ENCODE assay signal across 14 cellular contexts in the genomic region with DNA sequence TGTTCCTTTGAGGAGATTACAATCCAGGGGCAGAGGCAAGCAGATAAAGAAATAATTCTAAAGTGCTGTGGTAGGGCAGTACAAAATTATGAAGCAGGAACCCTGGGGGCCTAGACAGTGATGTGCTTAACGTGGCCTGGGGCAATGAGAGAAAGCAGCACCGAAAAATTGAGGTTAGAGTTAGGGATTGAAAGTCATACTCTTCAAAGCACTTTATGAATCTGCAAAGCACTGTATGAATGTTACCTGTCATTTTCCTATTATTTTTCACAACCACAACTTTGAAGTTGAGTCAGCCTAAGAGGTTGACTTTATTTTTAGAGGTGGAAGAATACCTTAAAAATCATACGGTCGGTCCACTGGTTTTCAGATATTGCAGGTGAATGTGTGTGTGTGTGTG.
DNase-seq lines count a peak whose midpoint lies in the region; ATAC-seq and TF ChIP-seq lines count a peak whose summit lies in the region.
"Had no signal": no experiment of that assay in that cellular context is flagged by ENCODE, and none has a peak within 500 bp of the region (broad histone marks: within the 10 kb centered on the region; RNA-seq: fewer than 3 reads in every experiment).

No MANE protein-coding gene starts in this region.

- H3K27ac Mint-ChIP-seq in activated naive CD4-positive, alpha-beta T cell treated with anti-CD3 and anti-CD28 coated beads, Interleukin-2, amount 50 U/mL, for 72 hours, result peak overlapping the region in 1 of 2 donors; percentile 61
- H3K27ac Mint-ChIP-seq in activated naive CD4-positive, alpha-beta T cell treated with anti-CD3 and anti-CD28 coated beads for 36 hours, result no peak overlapping the region
- H3K27ac Mint-ChIP-seq: HFFc6; stimulated activated naive CD8-positive, alpha-beta T cell treated with anti-CD3 and anti-CD28 coated beads, Interleukin-15, Interleukin-2, amounts not matched to agents 100 ng/mL and 50 ng/mL, for 24 hours had no signal

- H3K9me3 Mint-ChIP-seq in activated naive CD4-positive, alpha-beta T cell treated with anti-CD3 and anti-CD28 coated beads, Interleukin-2, amount 50 U/mL, for 72 hours, result no peaks in the 10 kb centered on the region
- H3K9me3 Mint-ChIP-seq in activated naive CD4-positive, alpha-beta T cell treated with anti-CD3 and anti-CD28 coated beads for 36 hours, result no peaks in the 10 kb centered on the region
- H3K9me3 Mint-ChIP-seq: HFFc6; stimulated activated naive CD8-positive, alpha-beta T cell treated with anti-CD3 and anti-CD28 coated beads, Interleukin-15, Interleukin-2, amounts not matched to agents 100 ng/mL and 50 ng/mL, for 24 hours had no signal

- no peaks in the 10 kb centered on the region for H3K9me3 ChIP-seq in prostate gland
- H3K9me3 ChIP-seq: SJSA1 had no signal

- intact Hi-C loops in activated naive CD4-positive, alpha-beta T cell treated with anti-CD3 and anti-CD28 coated beads for 36 hours (cut with micrococcal nuclease), result loop anchor here (5.0 kb wide), 1 partner anchor 423 kb away; no protein-coding TSS in a partner anchor
- intact Hi-C loops in prostate gland (cut with DNase I), result no loop called here

- H3K36me3 ChIP-seq in prostate gland, result no peaks in the 10 kb centered on the region
- H3K36me3 ChIP-seq: SJSA1 had no signal

- peaks cover 2% of the 10 kb centered on the region for H3K4me1 Mint-ChIP-seq in activated naive CD4-positive, alpha-beta T cell treated with anti-CD3 and anti-CD28 coated beads for 36 hours (ENCODE audit: low read depth)

- H3K4me3 Mint-ChIP-seq in activated naive CD4-positive, alpha-beta T cell treated with anti-CD3 and anti-CD28 coated beads for 36 hours, result no peak overlapping the region
- H3K4me3 Mint-ChIP-seq: HFFc6; stimulated activated naive CD8-positive, alpha-beta T cell treated with anti-CD3 and anti-CD28 coated beads, Interleukin-15, Interleukin-2, amounts not matched to agents 100 ng/mL and 50 ng/mL, for 24 hours had no signal

- H3K27ac ChIP-seq in prostate gland, result no peak overlapping the region
- H3K27ac ChIP-seq: hepatocyte, SJSA1 had no signal

- CTCF ChIA-PET in activated naive CD4-positive, alpha-beta T cell treated with anti-CD3 and anti-CD28 coated beads for 36 hours (lab: Charles Lee), result no interaction called here

- 95% methylated on average over 4 of the region's 4 CpGs for WGBS in prostate gland

- no peak for TF ChIP-seq POLR2A in prostate gland (IDR thresholded peaks at IDR 0.05)

- peak in 1 of 2 donors; percentile 22 for DNase-seq in activated naive CD4-positive, alpha-beta T cell treated with anti-CD3 and anti-CD28 coated beads, Interleukin-2, amount 50 U/mL, for 72 hours (ENCODE audit: low spot score in 2 of 2)
- no peak for DNase-seq in activated naive CD4-positive, alpha-beta T cell treated with anti-CD3 and anti-CD28 coated beads for 36 hours
- peak; percentile 29 for DNase-seq in stimulated activated CD8-positive, alpha-beta memory T cell treated with anti-CD3 and anti-CD28 coated beads, Interleukin-4, amount 100 ng/mL, for 48 hours
- no peak for DNase-seq in Ammon's horn (ENCODE audit: low spot score)
- DNase-seq in NCI-H524 (lab: John Stamatoyannopoulos, UW), result no peak
- no peak for DNase-seq in prostate gland (ENCODE audit: low spot score)
- DNase-seq: cortex of kidney, HFFc6, left colon had no signal

- no peak overlapping the region for H3K4me3 ChIP-seq in prostate gland
- H3K4me3 ChIP-seq: hepatocyte, SJSA1 had no signal

- H3K27me3 Mint-ChIP-seq in activated naive CD4-positive, alpha-beta T cell treated with anti-CD3 and anti-CD28 coated beads for 36 hours (ENCODE audit: low read depth), result peaks cover 6% of the 10 kb centered on the region

- no peaks in the 10 kb centered on the region for H3K4me1 ChIP-seq in prostate gland (replicated peaks)
- H3K4me1 ChIP-seq: SJSA1 had no signal

- no peaks in the 10 kb centered on the region for H3K36me3 Mint-ChIP-seq in activated naive CD4-positive, alpha-beta T cell treated with anti-CD3 and anti-CD28 coated beads, Interleukin-2, amount 50 U/mL, for 72 hours
- H3K36me3 Mint-ChIP-seq in activated naive CD4-positive, alpha-beta T cell treated with anti-CD3 and anti-CD28 coated beads for 36 hours (ENCODE audit: low read depth), result no peaks in the 10 kb centered on the region

- ATAC-seq in activated naive CD4-positive, alpha-beta T cell treated with anti-CD3 and anti-CD28 coated beads, Interleukin-2, amount 50 U/mL, for 72 hours, result peak; percentile 67 to 98
- ATAC-seq in GM21360 (IDR thresholded peaks at IDR 0.05; ENCODE audit: unreplicated experiment), result peak; percentile 97
- peak; percentile 87 for ATAC-seq in HG03060 (IDR thresholded peaks at IDR 0.05; ENCODE audit: low read depth, unreplicated experiment)
- ATAC-seq: left colon had no signal

- TF ChIP-seq CTCF in prostate gland (IDR thresholded peaks at IDR 0.05), result no peak

- H3K27me3 ChIP-seq in prostate gland (replicated peaks; ENCODE audit: insufficient read depth), result no peaks in the 10 kb centered on the region
- H3K27me3 ChIP-seq: hepatocyte, SJSA1 had no signal
